9 cellular contexts compared by ENCODE assay signal in the genomic region with DNA sequence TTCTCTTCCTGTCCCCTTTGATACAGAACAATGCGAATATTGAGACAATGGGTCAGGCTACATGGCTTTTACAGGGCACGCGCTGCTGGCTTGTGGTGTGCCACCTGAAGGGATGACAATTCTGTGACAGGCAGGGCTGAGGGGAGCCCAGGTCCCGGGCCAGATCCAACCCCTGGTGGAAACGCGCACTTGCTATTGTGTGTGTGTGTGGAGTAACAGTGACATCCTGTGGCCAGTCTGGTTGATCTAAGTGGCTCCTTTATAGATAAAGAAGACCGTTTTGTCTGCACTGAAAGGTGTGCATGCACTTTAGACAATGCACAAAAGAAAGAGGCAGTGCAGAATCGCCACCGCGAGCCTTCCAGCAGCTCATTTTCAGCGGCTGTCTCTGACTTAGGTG.
A peak's percentile ranks its signal among the peaks of the same experiment; 100 is the strongest.
DNase-seq lines count a peak whose midpoint lies in the region; ATAC-seq and TF ChIP-seq lines count a peak whose summit lies in the region.
"Had no signal": no experiment of that assay in that cellular context is flagged by ENCODE, and none has a peak within 500 bp of the region (broad histone marks: within the 10 kb centered on the region; RNA-seq: fewer than 3 reads in every experiment).

No MANE protein-coding gene starts in this region.

- DNase-seq in AG09309 (ENCODE audit: low read depth): no peak
- peak; percentile 93 for DNase-seq in G401 (ENCODE audit: low spot score)
- no peak for DNase-seq in Panc1 (ENCODE audit: low read depth, low spot score)
- peak in 32 of 42 donors; percentile 3 to 56 (median 25) for DNase-seq in head of caudate nucleus
- DNase-seq in naive thymus-derived CD4-positive, alpha-beta T cell: no peak
- no peak for DNase-seq in activated gamma-delta T cell treated with Interleukin-2 at 50 U/mL for 16 hours
- no peak for DNase-seq in NCI-H187 (lab: John Stamatoyannopoulos, UW)

- no peak overlapping the region for H3K4me3 Mint-ChIP-seq in naive thymus-derived CD4-positive, alpha-beta T cell
- H3K4me3 Mint-ChIP-seq: memory B cell had no signal

- in situ Hi-C loops in G401 (cut with HindIII; ENCODE audit: low sequenced_read_pairs): no loop called here
- in situ Hi-C loops in Panc1 (cut with HindIII; ENCODE audit: low pct_unique_long_range_greater_than_20kb, low sequenced_read_pairs): no loop called here

- H3K9me3 Mint-ChIP-seq in naive thymus-derived CD4-positive, alpha-beta T cell: no peaks in the 10 kb centered on the region
- H3K9me3 Mint-ChIP-seq: memory B cell had no signal

- ATAC-seq in Panc1 (0 out of 2 replicates have a peak, but pooled peaks have one; percentile 66), GM19324 (IDR thresholded peaks at IDR 0.05; ENCODE audit: low FRiP score, unreplicated experiment) (no peak)
- ATAC-seq in naive thymus-derived CD4-positive, alpha-beta T cell: no peak

- POLR2A ChIA-PET in Panc1 (lab: Charles Lee): no interaction called here
- POLR2A ChIA-PET in naive thymus-derived CD4-positive, alpha-beta T cell (lab: Charles Lee): no interaction called here

- no peaks in the 10 kb centered on the region for H3K36me3 Mint-ChIP-seq in naive thymus-derived CD4-positive, alpha-beta T cell
- H3K36me3 Mint-ChIP-seq: memory B cell had no signal

- H3K36me3 ChIP-seq in Panc1 (ENCODE audit: control insufficient read depth, insufficient read depth, low read length): no peaks in the 10 kb centered on the region
- H3K36me3 ChIP-seq in naive thymus-derived CD4-positive, alpha-beta T cell (ENCODE audit: control insufficient read depth in 2 of 3, insufficient read depth in 3 of 3, low read length in 3 of 3): no peaks in the 10 kb centered on the region

- CTCF ChIA-PET in Panc1 (lab: Charles Lee): no interaction called here
- CTCF ChIA-PET in naive thymus-derived CD4-positive, alpha-beta T cell (lab: Charles Lee): no interaction called here

- no peaks in the 10 kb centered on the region for H3K4me1 ChIP-seq in Panc1 (ENCODE audit: control insufficient read depth, insufficient read depth, low read length)
- H3K4me1 ChIP-seq in naive thymus-derived CD4-positive, alpha-beta T cell (ENCODE audit: control insufficient read depth in 2 of 2, insufficient read depth in 2 of 2, low read length in 2 of 2): no peaks in the 10 kb centered on the region

- peaks cover 0 to 11% (median 8%) of the 10 kb centered on the region in 5 donors for H3K27me3 Mint-ChIP-seq in naive thymus-derived CD4-positive, alpha-beta T cell

- peak; percentile 32 for TF ChIP-seq CTCF in AG09309 (IDR thresholded peaks at IDR 0.05; ENCODE audit: control insufficient read depth, insufficient read depth, low read depth, low read length, missing control alignments)
- peak; percentile 40 for TF ChIP-seq CTCF in Panc1 (IDR thresholded peaks at IDR 0.05)

- H3K27ac ChIP-seq in Panc1 (ENCODE audit: low read length): no peak overlapping the region
- no peak overlapping the region for H3K27ac ChIP-seq in naive thymus-derived CD4-positive, alpha-beta T cell (ENCODE audit: low read depth, low read length)

- H3K27me3 ChIP-seq in Panc1 (ENCODE audit: control insufficient read depth, insufficient read depth, low read length): peaks cover 8% of the 10 kb centered on the region; the same call in 1 of the 2 replicates
- no peaks in the 10 kb centered on the region for H3K27me3 ChIP-seq in naive thymus-derived CD4-positive, alpha-beta T cell (ENCODE audit: control insufficient read depth in 2 of 2, insufficient read depth in 2 of 2, low read length in 2 of 2)

- H3K9me3 ChIP-seq in Panc1 (ENCODE audit: control insufficient read depth, insufficient read depth, low read depth, low read length): no peaks in the 10 kb centered on the region
- no peaks in the 10 kb centered on the region for H3K9me3 ChIP-seq in naive thymus-derived CD4-positive, alpha-beta T cell (ENCODE audit: control insufficient read depth in 2 of 3, low read length in 3 of 3)

- intact Hi-C loops in Panc1 (cut with micrococcal nuclease; ENCODE audit: unreplicated experiment) (no loop called here), head of caudate nucleus (cut with DNase I) (no loop called here)
- intact Hi-C loops in naive thymus-derived CD4-positive, alpha-beta T cell (cut with micrococcal nuclease): no loop called here

- H3K27ac Mint-ChIP-seq in naive thymus-derived CD4-positive, alpha-beta T cell: no peak overlapping the region
- H3K27ac Mint-ChIP-seq: memory B cell had no signal

- no peaks in the 10 kb centered on the region for H3K4me1 Mint-ChIP-seq in naive thymus-derived CD4-positive, alpha-beta T cell
- H3K4me1 Mint-ChIP-seq: memory B cell had no signal

- no peak overlapping the region for H3K4me3 ChIP-seq in AG09309 (ENCODE audit: control insufficient read depth, low read depth, low read length)
- H3K4me3 ChIP-seq in Panc1 (ENCODE audit: low read depth in 2 of 2, low read length in 2 of 2): no peak overlapping the region
- H3K4me3 ChIP-seq in naive thymus-derived CD4-positive, alpha-beta T cell (ENCODE audit: low read length): no peak overlapping the region

- BruUV-seq in Panc1 (replicated peaks; lab: Mats Ljungman, UMichigan): no TSS peak

Comparison
In these comparisons a context has a peak if more than half of its experiments do, and no peak if none do; other contexts are left out.
1. DNase-seq: peak in G401 (single experiment) and head of caudate nucleus (32 of 42); none in AG09309 (single experiment), Panc1 (single experiment), naive thymus-derived CD4-positive, alpha-beta T cell (0 of 9), activated gamma-delta T cell treated with Interleukin-2 at 50 U/mL for 16 hours (single experiment) and NCI-H187 (0 of 2).